Comparison of ENCODE assay signal across 21 cellular contexts in the genomic region with DNA sequence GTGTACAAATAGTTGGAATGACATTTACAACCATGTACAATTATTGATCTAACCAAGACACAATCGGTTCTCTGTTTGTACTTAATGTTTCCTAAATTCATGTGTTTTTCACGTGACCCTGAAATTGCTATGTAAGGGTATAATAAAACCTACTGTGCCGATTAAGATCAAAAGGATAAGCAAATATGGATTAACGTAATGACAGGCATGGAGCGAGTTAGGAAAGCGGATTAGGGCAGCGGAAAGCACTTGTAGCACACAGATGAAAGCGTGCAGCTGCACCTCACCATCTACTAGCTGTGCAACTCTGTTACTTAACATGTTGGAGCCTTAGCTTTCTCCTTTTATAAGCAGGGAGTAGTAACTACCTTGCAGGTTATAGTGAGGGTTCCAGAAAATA. TPM values are rescaled to one million over a fixed set of nuclear protein-coding genes. Genes with fewer than 3 reads are reported as not detected.
DNase-seq lines count a peak whose midpoint lies in the region; ATAC-seq, FAIRE-seq and TF ChIP-seq lines count a peak whose summit lies in the region.
"Had no signal": no experiment of that assay in that cellular context is flagged by ENCODE, and none has a peak within 500 bp of the region (broad histone marks: within the 10 kb centered on the region; RNA-seq: fewer than 3 reads in every experiment).

No MANE protein-coding gene starts in this region.

- intact Hi-C loops in prostate gland (cut with DNase I), result no loop called here

- 22 to 66% (median 39%) methylated on average over 8 of the region's 8 CpGs for WGBS in small intestine, 3 donors
- 36% methylated on average over 8 of the region's 8 CpGs for WGBS in prostate gland

- no peak overlapping the region for H3K9ac ChIP-seq in endocrine pancreas (ENCODE audit: control insufficient read depth, insufficient read depth, low read length)

- peak overlapping the region; percentile 32 for H3K4me3 ChIP-seq in endocrine pancreas (ENCODE audit: control insufficient read depth, insufficient read depth, low read length)
- H3K4me3 ChIP-seq in small intestine (ENCODE audit: low read depth in 1 of 2, low read length in 2 of 2), result no peak overlapping the region
- H3K4me3 ChIP-seq in prostate gland, result no peak overlapping the region
- H3K4me3 ChIP-seq: breast epithelium, heart left ventricle, Peyer's patch, transverse colon had no signal

- TF ChIP-seq CTCF in prostate gland (IDR thresholded peaks at IDR 0.05), result no peak

- ATAC-seq in HG02623 (IDR thresholded peaks at IDR 0.05; ENCODE audit: unreplicated experiment), result no peak
- ATAC-seq: activated T-cell treated with anti-CD3 and anti-CD28 coated beads, Interleukin-2, amount 50 U/mL, for 72 hours; heart left ventricle; natural killer cell had no signal

- DNase-seq in NCI-H146 (lab: John Stamatoyannopoulos, UW) (peak; percentile 89), NCI-H748 (lab: John Stamatoyannopoulos, UW; ENCODE audit: unreplicated experiment) (peak; percentile 90), small intestine (peak; percentile 37), erythroblast (lab: John Stamatoyannopoulos, UW) (no peak), prostate gland (ENCODE audit: low spot score) (no peak)
- DNase-seq: activated CD4-positive, alpha-beta memory T cell treated with anti-CD3 and anti-CD28 coated beads for 36 hours; activated naive CD8-positive, alpha-beta T cell treated with anti-CD3 and anti-CD28 coated beads for 36 hours; activated T-cell treated with anti-CD3 and anti-CD28 coated beads, Interleukin-2, amount 50 U/mL, for 72 hours; BE2C; GF-D8; heart left ventricle; natural killer cell; NCI-H446 treated with DMSO at 0.1 percent for 48 hours; Peyer's patch; stimulated activated naive CD4-positive, alpha-beta T cell; transverse colon had no signal

- no peak for FAIRE-seq in small intestine (lab: Jason Lieb, UNC)
- FAIRE-seq: keratinocyte had no signal

- H3K27me3 ChIP-seq in endocrine pancreas (ENCODE audit: control insufficient read depth, insufficient read depth, low read length), result no peaks in the 10 kb centered on the region
- H3K27me3 ChIP-seq in small intestine (ENCODE audit: control insufficient read depth in 2 of 2, insufficient read depth in 2 of 2, low read length in 2 of 2), result no peaks in the 10 kb centered on the region
- H3K27me3 ChIP-seq in prostate gland (replicated peaks; ENCODE audit: insufficient read depth), result no peaks in the 10 kb centered on the region
- H3K27me3 ChIP-seq: BE2C, breast epithelium, Peyer's patch, transverse colon had no signal

- H3K36me3 ChIP-seq in endocrine pancreas (ENCODE audit: control insufficient read depth, insufficient read depth, low read length) (no peaks in the 10 kb centered on the region), small intestine (ENCODE audit: control insufficient read depth in 2 of 2, insufficient read depth in 2 of 2, low read length in 2 of 2) (no peaks in the 10 kb centered on the region), prostate gland (no peaks in the 10 kb centered on the region)
- H3K36me3 ChIP-seq: BE2C, breast epithelium, heart left ventricle, Peyer's patch, transverse colon had no signal

- no peaks in the 10 kb centered on the region for H3K4me1 ChIP-seq in endocrine pancreas (ENCODE audit: control insufficient read depth, insufficient read depth, low read length)
- no peaks in the 10 kb centered on the region for H3K4me1 ChIP-seq in small intestine (ENCODE audit: control insufficient read depth in 2 of 2, insufficient read depth in 1 of 2, low read depth in 1 of 2, low read length in 1 of 2)
- no peaks in the 10 kb centered on the region for H3K4me1 ChIP-seq in prostate gland (replicated peaks)
- H3K4me1 ChIP-seq: breast epithelium, Peyer's patch, transverse colon had no signal

- H3K9me3 ChIP-seq in endocrine pancreas (ENCODE audit: control insufficient read depth, low read length), result no peaks in the 10 kb centered on the region
- H3K9me3 ChIP-seq in small intestine (ENCODE audit: control insufficient read depth, low read depth), result no peaks in the 10 kb centered on the region
- no peaks in the 10 kb centered on the region for H3K9me3 ChIP-seq in prostate gland
- H3K9me3 ChIP-seq: BE2C, breast epithelium, heart left ventricle, Peyer's patch, transverse colon had no signal

- H3K27ac ChIP-seq in small intestine (ENCODE audit: low read depth in 1 of 2, low read length in 1 of 2) (no peak overlapping the region), prostate gland (no peak overlapping the region)
- H3K27ac ChIP-seq: breast epithelium, heart left ventricle, Peyer's patch, transverse colon, VCaP had no signal

- TF ChIP-seq POLR2A in erythroblast (IDR thresholded peaks at IDR 0.05; ENCODE audit: low read length) (no peak), prostate gland (IDR thresholded peaks at IDR 0.05) (no peak)

RNA-seq across cellular contexts. Expression of gene ZFYVE16, which starts 38.3 kb away (rescaled TPM):
- polyA plus RNA-seq in small intestine, result 1 to 10 TPM; 6.2 to 7.8 (median 7.0) TPM
- total RNA-seq in prostate gland, result 10 to 100 TPM; 29.4 to 41.1 TPM

RNA-seq across cellular contexts. Expression of gene SPZ1, which starts 49.7 kb away (rescaled TPM):
- polyA plus RNA-seq in small intestine, result not detected
- total RNA-seq in prostate gland, result not detected
- total RNA-seq: activated CD4-positive, alpha-beta memory T cell treated with anti-CD3 and anti-CD28 coated beads for 36 hours; activated naive CD8-positive, alpha-beta T cell treated with anti-CD3 and anti-CD28 coated beads for 36 hours; activated T-cell treated with anti-CD3 and anti-CD28 coated beads, Interleukin-2, amount 50 U/mL, for 72 hours; breast epithelium; heart left ventricle; natural killer cell; Peyer's patch; transverse colon had no signal
- polyA plus RNA-seq: heart left ventricle, keratinocyte had no signal

Comparison
In these comparisons a context has a peak if more than half of its experiments do, and no peak if none do; other contexts are left out.
1. DNase-seq: peak in NCI-H146 (single experiment), NCI-H748 (single experiment) and small intestine (single experiment); none in erythroblast (0 of 2) and prostate gland (single experiment).